ENCODE assay signal across 8 cellular contexts in the genomic region with DNA sequence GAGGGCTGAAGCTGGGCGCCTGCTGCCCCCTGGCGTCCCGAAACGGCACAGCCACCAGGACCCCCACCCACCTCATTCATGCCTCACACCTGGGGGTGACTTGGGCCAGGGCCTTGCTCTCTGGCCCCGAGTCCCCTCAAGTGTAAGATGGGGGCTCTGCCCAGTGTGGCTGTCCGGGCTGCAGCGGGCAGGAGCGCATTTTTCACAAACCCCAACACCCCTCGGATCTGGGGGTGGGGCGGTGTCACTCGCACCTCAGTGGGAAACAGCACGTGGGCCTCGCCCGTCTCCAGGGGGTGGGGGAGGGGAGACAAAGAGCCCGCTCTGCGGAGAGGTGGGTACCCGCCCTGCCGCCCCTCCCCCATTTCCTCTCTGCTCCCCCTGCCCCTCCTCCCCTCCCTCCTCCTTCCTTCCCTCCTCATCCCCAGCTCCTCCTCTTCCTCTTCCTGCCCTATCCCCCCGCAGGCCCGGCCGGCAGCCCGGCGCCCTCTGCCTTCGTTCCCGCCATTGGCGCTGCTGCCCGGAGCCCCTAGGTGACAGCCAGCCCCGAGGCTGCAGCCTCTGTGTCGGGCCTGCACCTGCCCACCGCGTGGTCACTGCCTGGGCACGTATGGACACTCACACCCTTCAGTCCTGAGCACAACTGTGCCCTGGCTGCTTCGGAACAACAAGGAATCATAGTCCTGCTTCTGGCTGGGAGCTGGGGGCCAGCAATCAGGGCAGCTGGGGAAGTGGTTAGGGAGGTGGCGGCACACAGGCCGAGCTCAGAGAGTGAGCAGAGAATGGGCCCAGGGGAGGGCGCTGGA. TPM values are rescaled to one million over a fixed set of nuclear protein-coding genes. Genes with fewer than 3 reads are reported as not detected.
A peak's percentile ranks its signal among the peaks of the same experiment; 100 is the strongest.
DNase-seq lines count a peak whose midpoint lies in the region; ATAC-seq and TF ChIP-seq lines count a peak whose summit lies in the region.

No MANE protein-coding gene starts in this region.

- peak overlapping the region; percentile 82 for H3K4me3 Mint-ChIP-seq in activated T-helper 17 cell treated with anti-CD3 and anti-CD28 coated beads, Interleukin-2, amount 50 U/mL, for 72 hours

- H2AFZ ChIP-seq in neuronal stem cell (ENCODE audit: low read length), result peak overlapping the region; percentile 88

- H3K79me1 ChIP-seq in neuronal stem cell (ENCODE audit: low read depth, low read length), result no peaks in the 10 kb centered on the region

- H2BK5ac ChIP-seq in neuronal stem cell (ENCODE audit: low read length), result peak overlapping the region; percentile 69

- H2BK15ac ChIP-seq in neuronal stem cell (ENCODE audit: low read length), result peak overlapping the region; percentile 100

- H3K27ac Mint-ChIP-seq in activated T-helper 17 cell treated with anti-CD3 and anti-CD28 coated beads, Interleukin-2, amount 50 U/mL, for 72 hours, result peak overlapping the region; percentile 83

- H3K27me3 Mint-ChIP-seq in activated T-helper 17 cell treated with anti-CD3 and anti-CD28 coated beads, Interleukin-2, amount 50 U/mL, for 72 hours, result no peaks in the 10 kb centered on the region

- no CpG with 5 or more reads among the region's 36 CpGs for WGBS in neuronal stem cell (ENCODE audit: extremely low coverage in 2 of 2, insufficient read length in 2 of 2, insufficient replicate concordance in 1 of 2), 2 donors

- H3K36me3 Mint-ChIP-seq in activated T-helper 17 cell treated with anti-CD3 and anti-CD28 coated beads, Interleukin-2, amount 50 U/mL, for 72 hours (ENCODE audit: low read depth), result no peaks in the 10 kb centered on the region

- H3K4me3 ChIP-seq in neuronal stem cell (ENCODE audit: low read length in 2 of 2) (peak overlapping the region; percentile 69 to 70), uterus (peak overlapping the region; percentile 31 to 32)

- no peaks in the 10 kb centered on the region for H3K9me3 ChIP-seq in neuronal stem cell (replicated peaks in 1 of 2; ENCODE audit: control insufficient read depth in 2 of 2, insufficient read depth in 1 of 2, low read depth in 1 of 2, low read length in 2 of 2)
- no peaks in the 10 kb centered on the region for H3K9me3 ChIP-seq in uterus

- intact Hi-C loops in uterus (cut with DNase I; ENCODE audit: low total_unique reads), result loop anchor here (10.0 kb wide), 1 partner anchor 468 kb away; no protein-coding TSS in a partner anchor

- no peak for TF ChIP-seq POLR2A in uterus (IDR thresholded peaks at IDR 0.05)

- peak overlapping the region; percentile 99 for H3K14ac ChIP-seq in neuronal stem cell (ENCODE audit: low read length)

- peak overlapping the region; percentile 96 for H3K9ac ChIP-seq in neuronal stem cell (ENCODE audit: low read depth, low read length, poor library complexity)

- H2BK120ac ChIP-seq in neuronal stem cell (ENCODE audit: low read depth, low read length), result peak overlapping the region; percentile 94

- H3K27ac ChIP-seq in neuronal stem cell (replicated peaks; ENCODE audit: low read length) (peak overlapping the region; percentile 72), uterus (peak overlapping the region; percentile 90)

- H2BK12ac ChIP-seq in neuronal stem cell (ENCODE audit: low read length), result peak overlapping the region; percentile 99

- H3K9me3 Mint-ChIP-seq in activated T-helper 17 cell treated with anti-CD3 and anti-CD28 coated beads, Interleukin-2, amount 50 U/mL, for 72 hours, result no peaks in the 10 kb centered on the region

- H3K4ac ChIP-seq in neuronal stem cell (ENCODE audit: low read length), result no peak overlapping the region

- peak overlapping the region; percentile 100 for H3K18ac ChIP-seq in neuronal stem cell (ENCODE audit: low read length)

- H3K4me1 ChIP-seq in neuronal stem cell (ENCODE audit: control insufficient read depth in 2 of 2, insufficient read depth in 1 of 2, low read depth in 1 of 2, low read length in 2 of 2) (peaks cover 15 to 22% of the 10 kb centered on the region in 2 donors), uterus (peaks cover 15 to 17% of the 10 kb centered on the region in 2 donors)

- H3K27me3 ChIP-seq in neuronal stem cell (ENCODE audit: control insufficient read depth in 3 of 3, insufficient read depth in 3 of 3, low read depth in 1 of 3, low read length in 3 of 3), result peaks cover 0 to 2% (median 0%) of the 10 kb centered on the region in 3 experiments
- no peaks in the 10 kb centered on the region for H3K27me3 ChIP-seq in uterus

- peak; percentile 95 to 98 (median 96) for TF ChIP-seq CTCF in uterus (IDR thresholded peaks at IDR 0.05)

- peak overlapping the region; percentile 87 for H3K23ac ChIP-seq in neuronal stem cell (ENCODE audit: low read depth, low read length, poor library complexity)

- H3K36me3 ChIP-seq in neuronal stem cell (replicated peaks in 1 of 2; ENCODE audit: control insufficient read depth in 2 of 2, insufficient read depth in 2 of 2, low read length in 2 of 2) (no peaks in the 10 kb centered on the region), uterus (no peaks in the 10 kb centered on the region)

- H3K4me1 Mint-ChIP-seq in activated T-helper 17 cell treated with anti-CD3 and anti-CD28 coated beads, Interleukin-2, amount 50 U/mL, for 72 hours, result no peaks in the 10 kb centered on the region

- ATAC-seq in HG03432 (IDR thresholded peaks at IDR 0.05; ENCODE audit: unreplicated experiment), result peak; percentile 54
- ATAC-seq in activated T-helper 17 cell treated with anti-CD3 and anti-CD28 coated beads, Interleukin-2, amount 50 U/mL, for 72 hours (replicated peaks), result peak; percentile 77

- DNase-seq in CMK (ENCODE audit: low read depth) (peak; percentile 65), OCI-M1 (lab: John Stamatoyannopoulos, UW) (peak; percentile 87), fibroblast of the conjunctiva (ENCODE audit: low read depth) (peak; percentile 48), neuronal stem cell (ENCODE audit: low spot score) (peak; percentile 73), uterus (peak; percentile 60 to 66), occipital lobe (lab: John Stamatoyannopoulos, UW) (no peak)

- peak overlapping the region; percentile 77 for H4K8ac ChIP-seq in neuronal stem cell (ENCODE audit: low read depth, low read length)

- H4K91ac ChIP-seq in neuronal stem cell (ENCODE audit: low read depth, low read length, poor library complexity), result peak overlapping the region; percentile 93

- H2AK5ac ChIP-seq in neuronal stem cell (ENCODE audit: low read depth, low read length), result peak overlapping the region; percentile 99

- peak overlapping the region; percentile 84 for H3K4me2 ChIP-seq in neuronal stem cell (ENCODE audit: insufficient read depth, low read length, poor library complexity, severe bottlenecking)

RNA-seq across cellular contexts. Expression of gene CDKN1C, which starts 6.8 kb away (rescaled TPM):
- total RNA-seq in activated T-helper 17 cell treated with anti-CD3 and anti-CD28 coated beads, Interleukin-2, amount 50 U/mL, for 72 hours, result 10 to 100 TPM in 1 of 2 donors, under 1 TPM in 1; 0.58 to 34.8 TPM
- polyA plus RNA-seq in neuronal stem cell (2013, experiment 1 of 2), result 45.4 TPM
- polyA plus RNA-seq in neuronal stem cell (2013, experiment 2 of 2), result 48.3 TPM
- total RNA-seq in uterus, result 100 to 1,000 TPM in 1 of 4 donors, 10 to 100 TPM in 3; 42.0 to 213 (median 71.7) TPM
- 34.5 TPM for total RNA-seq in occipital lobe

RNA-seq across cellular contexts. Expression of gene PHLDA2, which starts 36.8 kb away (rescaled TPM):
- total RNA-seq in activated T-helper 17 cell treated with anti-CD3 and anti-CD28 coated beads, Interleukin-2, amount 50 U/mL, for 72 hours, result 1 to 10 TPM; 5.6 to 9.1 TPM
- polyA plus RNA-seq in neuronal stem cell (2013, experiment 1 of 2), result 6.3 TPM
- 6.8 TPM for polyA plus RNA-seq in neuronal stem cell (2013, experiment 2 of 2)
- total RNA-seq in uterus (1 to 10 TPM in 1 of 4 donors, not detected in 3; 5.2 TPM), occipital lobe (not detected)
